In genomic region chr6:113634352-113635163, GRCh38 we compare ENCODE assay signal across 9 cellular contexts.
DNase-seq lines count a peak whose midpoint lies in the region; ATAC-seq and TF ChIP-seq lines count a peak whose summit lies in the region.
"Had no signal": no experiment of that assay in that cellular context is flagged by ENCODE, and none has a peak within 500 bp of the region (broad histone marks: within the 10 kb centered on the region; RNA-seq: fewer than 3 reads in every experiment).

No MANE protein-coding gene starts in this region.

- no peak for ATAC-seq in PC-3
- ATAC-seq in activated CD4-positive, alpha-beta T cell treated with anti-CD3 and anti-CD28 coated beads for 36 hours, result no peak

- peaks cover 12% of the 10 kb centered on the region for H3K27me3 Mint-ChIP-seq in activated CD4-positive, alpha-beta T cell treated with anti-CD3 and anti-CD28 coated beads for 36 hours
- no peaks in the 10 kb centered on the region for H3K27me3 Mint-ChIP-seq in H9 (ENCODE audit: low read depth)
- H3K27me3 Mint-ChIP-seq in activated CD4-positive, alpha-beta T cell treated with anti-CD3 and anti-CD28 coated beads, Interleukin-2, amount 10 ng/mL, durations not matched to agents 24 days and 14 days, result peaks cover 10% of the 10 kb centered on the region

- no peak overlapping the region for H3K4me2 ChIP-seq in PC-3 (ENCODE audit: low read length)
- no peak overlapping the region for H3K4me2 ChIP-seq in mesenchymal stem cell (ENCODE audit: low read length, poor library complexity, severe bottlenecking)
- no peak overlapping the region for H3K4me2 ChIP-seq in H9 (ENCODE audit: insufficient read depth, insufficient read length, low read length)

- H3K23me2 ChIP-seq in H9 (ENCODE audit: insufficient read length, low read depth, low read length, poor library complexity, severe bottlenecking), result no peaks in the 10 kb centered on the region

- H3K4me3 Mint-ChIP-seq in activated CD4-positive, alpha-beta T cell treated with anti-CD3 and anti-CD28 coated beads for 36 hours, result no peak overlapping the region
- no peak overlapping the region for H3K4me3 Mint-ChIP-seq in H9
- H3K4me3 Mint-ChIP-seq in activated CD4-positive, alpha-beta T cell treated with anti-CD3 and anti-CD28 coated beads, Interleukin-2, amount 10 ng/mL, durations not matched to agents 24 days and 14 days, result no peak overlapping the region

- H3K9me3 Mint-ChIP-seq in activated CD4-positive, alpha-beta T cell treated with anti-CD3 and anti-CD28 coated beads for 36 hours (ENCODE audit: low read depth), result no peaks in the 10 kb centered on the region
- H3K9me3 Mint-ChIP-seq in H9, result no peaks in the 10 kb centered on the region
- no peaks in the 10 kb centered on the region for H3K9me3 Mint-ChIP-seq in activated CD4-positive, alpha-beta T cell treated with anti-CD3 and anti-CD28 coated beads, Interleukin-2, amount 10 ng/mL, durations not matched to agents 24 days and 14 days

- H3K56ac ChIP-seq in H9 (ENCODE audit: insufficient read length, low read depth, low read length), result no peak overlapping the region

- no peak overlapping the region for H2BK5ac ChIP-seq in mesenchymal stem cell (ENCODE audit: low read depth, low read length, poor library complexity, severe bottlenecking)
- no peak overlapping the region for H2BK5ac ChIP-seq in H9 (ENCODE audit: insufficient read length, low read length)

- H3K27ac ChIP-seq in HEK293 (ENCODE audit: extremely low read depth, low read depth, low read length) (no peak overlapping the region), PC-3 (ENCODE audit: low read length) (no peak overlapping the region), mesenchymal stem cell (ENCODE audit: low read length, poor library complexity, severe bottlenecking) (peak overlapping the region; percentile 29), H9 (ENCODE audit: insufficient read length, low read depth, low read length) (no peak overlapping the region)

- peak overlapping the region in 1 of 2 experiments; percentile 61 for H2BK12ac ChIP-seq in mesenchymal stem cell (ENCODE audit: low read length in 2 of 2)
- H2BK12ac ChIP-seq in H9 (ENCODE audit: insufficient read length, low read depth, low read length), result no peak overlapping the region

- no TSS peak for BruUV-seq in PC-3 (replicated peaks; lab: Mats Ljungman, UMichigan)

- H3K9ac ChIP-seq in PC-3 (ENCODE audit: low read length), result no peak overlapping the region
- H3K9ac ChIP-seq in mesenchymal stem cell (ENCODE audit: low read length), result no peak overlapping the region
- no peak overlapping the region for H3K9ac ChIP-seq in H9 (ENCODE audit: extremely low read depth, insufficient read length, low read length)

- H3K4me3 ChIP-seq in HEK293 (ENCODE audit: low read depth, low read length) (no peak overlapping the region), PC-3 (ENCODE audit: low read length) (no peak overlapping the region), mesenchymal stem cell (ENCODE audit: insufficient read depth in 1 of 2, low read depth in 1 of 2, low read length in 2 of 2) (no peak overlapping the region)

- peaks cover 41% of the 10 kb centered on the region for H3K4me1 Mint-ChIP-seq in activated CD4-positive, alpha-beta T cell treated with anti-CD3 and anti-CD28 coated beads for 36 hours
- peaks cover 5 to 6% of the 10 kb centered on the region in 2 experiments for H3K4me1 Mint-ChIP-seq in H9
- H3K4me1 Mint-ChIP-seq in activated CD4-positive, alpha-beta T cell treated with anti-CD3 and anti-CD28 coated beads, Interleukin-2, amount 10 ng/mL, durations not matched to agents 24 days and 14 days, result peaks cover 15% of the 10 kb centered on the region

- peaks cover 12% of the 10 kb centered on the region for H3K4me1 ChIP-seq in HEK293 (ENCODE audit: control insufficient read depth, insufficient read depth, low read length)
- peaks cover 39% of the 10 kb centered on the region for H3K4me1 ChIP-seq in PC-3 (ENCODE audit: insufficient read depth, low read length)
- H3K4me1 ChIP-seq in mesenchymal stem cell (ENCODE audit: control insufficient read depth, insufficient read depth, low read depth, low read length), result peaks cover 13% of the 10 kb centered on the region
- no peaks in the 10 kb centered on the region for H3K4me1 ChIP-seq in H9 (ENCODE audit: insufficient read depth, low read length)

- H2AFZ ChIP-seq in PC-3 (ENCODE audit: low read length) (no peak overlapping the region), mesenchymal stem cell (ENCODE audit: low read depth, low read length) (no peak overlapping the region), H9 (ENCODE audit: low read length) (no peak overlapping the region)

- no peak for TF ChIP-seq CTCF in HEK293 (tag by site-specific recombination; IDR thresholded peaks at IDR 0.05)
- no peak for TF ChIP-seq CTCF in PC-3 (conservative IDR thresholded peaks at IDR 0.05; ENCODE audit: low read depth, low read length)
- TF ChIP-seq CTCF in H9 (conservative IDR thresholded peaks at IDR 0.05), result no peak

- no peaks in the 10 kb centered on the region for H3K9me2 ChIP-seq in PC-3 (replicated peaks; ENCODE audit: low read length)

- H3K79me2 ChIP-seq in PC-3 (ENCODE audit: low read length), result no peaks in the 10 kb centered on the region
- no peaks in the 10 kb centered on the region for H3K79me2 ChIP-seq in H9 (ENCODE audit: insufficient read depth, low read length)

- H3K14ac ChIP-seq in mesenchymal stem cell (ENCODE audit: low read length in 2 of 2) (no peak overlapping the region), H9 (ENCODE audit: insufficient read depth, low read length) (no peak overlapping the region)

- 47% methylated on average over 2 of the region's 4 CpGs for WGBS in mesenchymal stem cell
- WGBS in H9 (ENCODE audit: extremely low coverage, insufficient read length, low lambda C conversion rate), result no CpG with 5 or more reads among the region's 4 CpGs

- H2BK20ac ChIP-seq in H9 (ENCODE audit: low read depth, low read length, poor library complexity, severe bottlenecking), result no peak overlapping the region

- no peak overlapping the region for H3T11ph ChIP-seq in H9 (ENCODE audit: low read length)

- H2AK5ac ChIP-seq in mesenchymal stem cell (ENCODE audit: low read length, severe bottlenecking), result peak overlapping the region; percentile 78
- no peak overlapping the region for H2AK5ac ChIP-seq in H9 (ENCODE audit: insufficient read length, low read length)

- H2BK120ac ChIP-seq in mesenchymal stem cell (ENCODE audit: low read depth, low read length) (no peak overlapping the region), H9 (ENCODE audit: low read depth, low read length, poor library complexity, severe bottlenecking) (no peak overlapping the region)

- H3K79me1 ChIP-seq in mesenchymal stem cell (replicated peaks; ENCODE audit: low read length, poor library complexity, severe bottlenecking), result no peaks in the 10 kb centered on the region
- no peaks in the 10 kb centered on the region for H3K79me1 ChIP-seq in H9 (ENCODE audit: insufficient read depth, low read depth, low read length, poor library complexity, severe bottlenecking)

- no peak overlapping the region for H3K23ac ChIP-seq in mesenchymal stem cell (ENCODE audit: low read length in 2 of 2)
- H3K23ac ChIP-seq in H9 (ENCODE audit: insufficient read length, low read depth, low read length), result no peak overlapping the region

- no peaks in the 10 kb centered on the region for H3K36me3 Mint-ChIP-seq in activated CD4-positive, alpha-beta T cell treated with anti-CD3 and anti-CD28 coated beads for 36 hours (ENCODE audit: low read depth)
- H3K36me3 Mint-ChIP-seq in H9 (ENCODE audit: insufficient read depth in 1 of 3, low read depth in 3 of 3), result no peaks in the 10 kb centered on the region
- H3K36me3 Mint-ChIP-seq in activated CD4-positive, alpha-beta T cell treated with anti-CD3 and anti-CD28 coated beads, Interleukin-2, amount 10 ng/mL, durations not matched to agents 24 days and 14 days (ENCODE audit: low read depth), result no peaks in the 10 kb centered on the region

- no peak overlapping the region for H4K91ac ChIP-seq in mesenchymal stem cell (ENCODE audit: low read length)
- no peak overlapping the region for H4K91ac ChIP-seq in H9 (ENCODE audit: insufficient read length, low read depth, low read length)

- CTCF ChIA-PET in HEK293 (lab: Yijun Ruan, JAX) (interaction anchor here (1.5 kb wide), 1 partner anchor 304 kb away, joined by 4 read pairs; no protein-coding TSS in a partner anchor), PC-3 (lab: Charles Lee) (no interaction called here)
- CTCF ChIA-PET in activated CD4-positive, alpha-beta T cell treated with anti-CD3 and anti-CD28 coated beads for 36 hours (lab: Charles Lee), result no interaction called here

- no peaks in the 10 kb centered on the region for H3K27me3 ChIP-seq in PC-3 (ENCODE audit: low read length)
- no peaks in the 10 kb centered on the region for H3K27me3 ChIP-seq in mesenchymal stem cell (ENCODE audit: control insufficient read depth in 1 of 2, insufficient read depth in 1 of 2, low read length in 2 of 2)
- no peaks in the 10 kb centered on the region for H3K27me3 ChIP-seq in H9 (ENCODE audit: insufficient read depth, low read length)

- no peak overlapping the region for H3K27ac Mint-ChIP-seq in activated CD4-positive, alpha-beta T cell treated with anti-CD3 and anti-CD28 coated beads for 36 hours
- no peak overlapping the region for H3K27ac Mint-ChIP-seq in H9
- H3K27ac Mint-ChIP-seq in activated CD4-positive, alpha-beta T cell treated with anti-CD3 and anti-CD28 coated beads, Interleukin-2, amount 10 ng/mL, durations not matched to agents 24 days and 14 days, result no peak overlapping the region

- no peaks in the 10 kb centered on the region for H3K9me3 ChIP-seq in HEK293 (ENCODE audit: control insufficient read depth, insufficient read depth, low read depth, low read length)
- H3K9me3 ChIP-seq in PC-3 (ENCODE audit: low read length), result no peaks in the 10 kb centered on the region
- no peaks in the 10 kb centered on the region for H3K9me3 ChIP-seq in mesenchymal stem cell (ENCODE audit: control insufficient read depth, low read length)
- no peaks in the 10 kb centered on the region for H3K9me3 ChIP-seq in H9 (ENCODE audit: control insufficient read depth, low read depth, low read length)

- peak overlapping the region in 1 of 2 experiments; percentile 47 for H3K18ac ChIP-seq in mesenchymal stem cell (ENCODE audit: low read depth in 1 of 2, low read length in 2 of 2)
- H3K18ac ChIP-seq in H9 (ENCODE audit: insufficient read length, low read depth, low read length), result no peak overlapping the region

- DNase-seq in GM04504 (ENCODE audit: low read depth) (peak; percentile 52), PC-3 (peak; percentile 12), mesenchymal stem cell (peak; percentile 87), H9 (no peak), NCI-H1417 (lab: John Stamatoyannopoulos, UW) (no peak)
- DNase-seq in activated CD4-positive, alpha-beta T cell treated with anti-CD3 and anti-CD28 coated beads for 36 hours, result no peak
- DNase-seq in activated CD4-positive, alpha-beta T cell treated with anti-CD3 and anti-CD28 coated beads, Interleukin-2, amount 10 ng/mL, durations not matched to agents 24 days and 14 days, result no peak
- DNase-seq: stimulated activated naive CD4-positive, alpha-beta T cell treated with Interleukin-2 at 50 U/mL for 16 hours had no signal

- H4K20me1 ChIP-seq in PC-3 (ENCODE audit: low read length) (no peaks in the 10 kb centered on the region), H9 (ENCODE audit: control insufficient read depth, insufficient read depth, insufficient read length) (no peaks in the 10 kb centered on the region)

- H3K36me3 ChIP-seq in HEK293 (ENCODE audit: control insufficient read depth in 2 of 2, insufficient read depth in 1 of 2, low read length in 2 of 2) (no peaks in the 10 kb centered on the region), PC-3 (ENCODE audit: low read depth, low read length) (no peaks in the 10 kb centered on the region), mesenchymal stem cell (ENCODE audit: control insufficient read depth in 1 of 2, insufficient read depth in 2 of 2, low read depth in 1 of 2, low read length in 2 of 2) (no peaks in the 10 kb centered on the region)

- intact Hi-C loops in PC-3 (cut with micrococcal nuclease), result loop anchor here (10.0 kb wide), 1 partner anchor 220 kb away; no protein-coding TSS in a partner anchor
- intact Hi-C loops in activated CD4-positive, alpha-beta T cell treated with anti-CD3 and anti-CD28 coated beads for 36 hours (cut with DNase I, micrococcal nuclease), result loop anchor here (2.0 to 10.0 kb wide), 4 partner anchors 56 to 1350 kb away; partner anchors contain the start of gene MARCKS (in 1 of the 2)
- intact Hi-C loops in activated CD4-positive, alpha-beta T cell treated with anti-CD3 and anti-CD28 coated beads, Interleukin-2, amount 10 ng/mL, durations not matched to agents 24 days and 14 days (cut with micrococcal nuclease), result loop anchor here (5.0 kb wide), 1 partner anchor 223 kb away; the partner anchor contains the start of gene MARCKS

- H2BK15ac ChIP-seq in mesenchymal stem cell (ENCODE audit: low read depth, poor library complexity, severe bottlenecking) (no peak overlapping the region), H9 (ENCODE audit: low read depth, low read length) (no peak overlapping the region)

- H4K8ac ChIP-seq in mesenchymal stem cell (ENCODE audit: low read length) (no peak overlapping the region), H9 (replicated peaks; ENCODE audit: insufficient read length, low read depth, low read length) (no peak overlapping the region)

- POLR2A ChIA-PET in HEK293 (lab: Yijun Ruan, JAX), result no interaction called here
- POLR2A ChIA-PET in PC-3 (lab: Charles Lee; ENCODE audit: unreplicated experiment), result no interaction called here
- POLR2A ChIA-PET in activated CD4-positive, alpha-beta T cell treated with anti-CD3 and anti-CD28 coated beads for 36 hours (lab: Charles Lee), result no interaction called here

- H3K4ac ChIP-seq in mesenchymal stem cell (ENCODE audit: low read depth in 1 of 2, low read length in 2 of 2) (no peak overlapping the region), H9 (ENCODE audit: low read depth, low read length) (no peak overlapping the region)

- no peak overlapping the region for H4K5ac ChIP-seq in H9 (ENCODE audit: insufficient read length, low read depth, low read length)

- H3F3A ChIP-seq in PC-3 (ENCODE audit: low read length, unreplicated experiment), result no peaks in the 10 kb centered on the region

Comparison
In these comparisons a context has a peak if more than half of its experiments do, and no peak if none do; other contexts are left out.
1. DNase-seq: peak in GM04504 (single experiment), PC-3 (single experiment) and mesenchymal stem cell (single experiment); none in activated CD4-positive, alpha-beta T cell treated with anti-CD3 and anti-CD28 coated beads for 36 hours (single experiment), H9 (single experiment), activated CD4-positive, alpha-beta T cell treated with anti-CD3 and anti-CD28 coated beads, Interleukin-2, amount 10 ng/mL, durations not matched to agents 24 days and 14 days (single experiment) and NCI-H1417 (0 of 3).